24 cellular contexts compared by ENCODE assay signal in the genomic region with DNA sequence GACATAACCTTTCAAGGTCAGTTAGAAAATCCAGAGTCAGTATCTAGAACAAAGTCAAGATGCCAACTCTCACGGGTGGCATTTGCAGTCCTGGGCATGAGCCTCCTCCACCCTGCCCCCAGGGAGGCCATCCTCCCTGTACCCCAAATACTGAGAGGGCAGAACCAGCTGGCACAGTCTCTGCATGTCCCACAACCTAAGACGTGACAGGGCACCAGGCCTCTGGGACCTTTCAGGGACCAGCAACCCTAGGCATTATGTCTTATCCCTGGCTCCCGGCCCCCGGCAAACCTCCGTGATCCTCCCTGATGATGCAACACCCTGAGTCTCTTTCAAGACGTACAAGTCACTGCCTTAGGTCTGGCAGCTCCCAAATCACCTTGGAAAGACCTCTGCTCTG. TPM values are rescaled to one million over a fixed set of nuclear protein-coding genes. Genes with fewer than 3 reads are reported as not detected.
DNase-seq lines count a peak whose midpoint lies in the region; ATAC-seq, FAIRE-seq and TF ChIP-seq lines count a peak whose summit lies in the region.
"Had no signal": no experiment of that assay in that cellular context is flagged by ENCODE, and none has a peak within 500 bp of the region (broad histone marks: within the 10 kb centered on the region; RNA-seq: fewer than 3 reads in every experiment).

No MANE protein-coding gene starts in this region.

- TF ChIP-seq CTCF in C4-2B (conservative IDR thresholded peaks at IDR 0.05): no peak
- TF ChIP-seq CTCF in Loucy (conservative IDR thresholded peaks at IDR 0.05; ENCODE audit: low read length): no peak
- no peak for TF ChIP-seq CTCF in H1 (IDR thresholded peaks at IDR 0.05; ENCODE audit: control extremely low read depth in 1 of 3, insufficient read depth in 1 of 3, low read depth in 1 of 3, low read length in 3 of 3)
- TF ChIP-seq CTCF in right atrium auricular region (IDR thresholded peaks at IDR 0.05): no peak

- H4K20me1 ChIP-seq in Loucy (ENCODE audit: insufficient read depth, low read length, poor library complexity, severe bottlenecking): no peaks in the 10 kb centered on the region
- peaks cover 0 to 2% of the 10 kb centered on the region in 2 experiments for H4K20me1 ChIP-seq in H1 (replicated peaks in 1 of 2; ENCODE audit: control insufficient read depth in 1 of 2, insufficient read depth in 2 of 2, low read length in 2 of 2)

- peak overlapping the region; percentile 25; the same call in 1 of the 2 replicates for H3K18ac ChIP-seq in H1 (ENCODE audit: extremely low read depth, low read length)

- no peak overlapping the region; the same call in 1 of the 2 replicates for H2BK5ac ChIP-seq in H1 (ENCODE audit: low read depth, low read length)

- DNase-seq in H1 (ENCODE audit: low read depth in 1 of 2, low spot score in 2 of 2) (no peak), right atrium auricular region (ENCODE audit: low spot score) (no peak), RKO (ENCODE audit: low spot score) (no peak)
- DNase-seq: activated CD4-positive, alpha-beta memory T cell treated with anti-CD3 and anti-CD28 coated beads, Interleukin-2, amount 10 ng/mL, durations not matched to agents 7 days and 5 days; DND-41; foreskin keratinocyte; islet precursor cell; mammary epithelial cell; NCI-H1417; NCI-H510A treated with DMSO at 0.1 percent for 48 hours; NK-92 treated with Interleukin-12 subunit alpha and Interleukin-12 subunit beta, amount 100 ng/mL, for 24 hours; RPMI8226; spleen; stimulated activated CD4-positive, alpha-beta T cell treated with anti-CD3 and anti-CD28 coated beads, Interleukin-4, amount 100 ng/mL, for 1 hour; stimulated activated naive CD4-positive, alpha-beta T cell had no signal

- H3K9ac ChIP-seq in Loucy (ENCODE audit: low read depth, low read length, poor library complexity, severe bottlenecking) (peak overlapping the region; percentile 51), H1 (replicated peaks in 1 of 4; ENCODE audit: extremely low read depth in 1 of 4, low read depth in 3 of 4, low read length in 3 of 4) (no peak overlapping the region)

- H3K56ac ChIP-seq in H1 (replicated peaks; ENCODE audit: insufficient read length, low read depth, low read length): no peak overlapping the region

- TF ChIP-seq POLR2A in H1 (IDR thresholded peaks at IDR 0.05; ENCODE audit: control extremely low read depth in 1 of 2, low read depth in 2 of 2, low read length in 2 of 2): no peak

- peak overlapping the region; percentile 54 for H4K91ac ChIP-seq in H1 (replicated peaks; ENCODE audit: insufficient read length, low read length)

- no peaks in the 10 kb centered on the region for H3K79me1 ChIP-seq in H1 (ENCODE audit: low read depth, low read length)

- no peak for TF ChIP-seq EP300 in H1 (IDR thresholded peaks at IDR 0.05; ENCODE audit: borderline replicate concordance in 1 of 2, low read depth in 2 of 2, low read length in 2 of 2)

- peaks cover 19% of the 10 kb centered on the region for H3F3A ChIP-seq in Loucy (ENCODE audit: low read depth)

- H3K4ac ChIP-seq in H1 (replicated peaks; ENCODE audit: insufficient read length, low read depth, low read length): no peak overlapping the region

- no peak overlapping the region for H3K14ac ChIP-seq in H1 (ENCODE audit: insufficient read length)

- 82% methylated on average over 6 of the region's 6 CpGs; no CpG with 5 or more reads in 1 of the 2 experiments for WGBS in H1 (ENCODE audit: extremely low coverage in 1 of 2, insufficient coverage in 1 of 2, insufficient read length in 1 of 2, insufficient replicate concordance in 2 of 2, low coverage in 1 of 2, low lambda C conversion rate in 2 of 2, missing lambda C conversion rate in 1 of 2), 2 experiments

- peak overlapping the region; percentile 75; the same call in 1 of the 2 replicates for H2BK20ac ChIP-seq in H1 (ENCODE audit: low read length)

- H3K4me1 ChIP-seq in Loucy (ENCODE audit: insufficient read depth, low read length, poor library complexity, severe bottlenecking) (peaks cover 85% of the 10 kb centered on the region), H1 (replicated peaks in 1 of 4; ENCODE audit: control insufficient read depth in 3 of 4, insufficient read depth in 4 of 4, low read length in 3 of 4) (no peaks in the 10 kb centered on the region), right atrium auricular region (peaks cover 0 to 24% of the 10 kb centered on the region in 2 donors)
- H3K4me1 ChIP-seq: foreskin keratinocyte had no signal

- H2AK5ac ChIP-seq in H1 (ENCODE audit: low read depth, low read length): no peak overlapping the region

- no peak overlapping the region for H2AFZ ChIP-seq in Loucy (ENCODE audit: low read length)
- H2AFZ ChIP-seq in H1 (ENCODE audit: low read length): peak overlapping the region; percentile 9; the same call in 1 of the 2 replicates

- peak overlapping the region; percentile 64; the same call in 1 of the 2 replicates for H4K8ac ChIP-seq in H1 (ENCODE audit: extremely low read depth, insufficient read depth, low read length)

- peak overlapping the region; percentile 0; the same call in 1 of the 2 replicates for H3K27ac ChIP-seq in C4-2B
- no peak overlapping the region for H3K27ac ChIP-seq in H1 (ENCODE audit: low read depth, low read length)
- H3K27ac ChIP-seq in right atrium auricular region: peak overlapping the region; percentile 89 to 92
- H3K27ac ChIP-seq: foreskin keratinocyte, spleen had no signal

- H3K79me2 ChIP-seq in Loucy (ENCODE audit: insufficient read depth, low read length): peaks cover 3% of the 10 kb centered on the region
- no peaks in the 10 kb centered on the region for H3K79me2 ChIP-seq in H1 (ENCODE audit: control insufficient read depth in 1 of 2, insufficient read depth in 2 of 2, low read length in 2 of 2)

- peak overlapping the region; percentile 76 for H3K4me2 ChIP-seq in Loucy (ENCODE audit: low read depth, low read length, poor library complexity, severe bottlenecking)
- no peak overlapping the region for H3K4me2 ChIP-seq in H1 (ENCODE audit: insufficient read depth in 1 of 2, low read depth in 2 of 2, low read length in 2 of 2)

- H3K27me3 ChIP-seq in Loucy (ENCODE audit: insufficient read depth, low read length, poor library complexity, severe bottlenecking) (no peaks in the 10 kb centered on the region), H1 (replicated peaks in 1 of 4; ENCODE audit: control insufficient read depth in 3 of 4, extremely low read depth in 1 of 4, insufficient read depth in 3 of 4, low read length in 3 of 4) (no peaks in the 10 kb centered on the region), right atrium auricular region (no peaks in the 10 kb centered on the region)

- POLR2A ChIA-PET in H1 (lab: Charles Lee; ENCODE audit: partially characterized antibody): interaction anchor here (1.4 kb wide), 1 partner anchor 10 kb away, joined by 3 read pairs; no protein-coding TSS in a partner anchor

- H2BK15ac ChIP-seq in H1 (ENCODE audit: low read length): 0 out of 2 replicates have a peak overlapping the region, but pooled peaks have one; percentile 10

- ATAC-seq in HG03159 (IDR thresholded peaks at IDR 0.05; ENCODE audit: unreplicated experiment): no peak
- no peak for ATAC-seq in GM21529 (IDR thresholded peaks at IDR 0.05; ENCODE audit: unreplicated experiment)
- no peak for ATAC-seq in GM18498 (IDR thresholded peaks at IDR 0.05; ENCODE audit: unreplicated experiment)
- ATAC-seq: activated CD4-positive, CD25-positive, alpha-beta regulatory T cell treated with anti-CD3 and anti-CD28 coated beads, Interleukin-2, amount 50 U/mL, for 24 hours; foreskin keratinocyte; GM12878; SK-N-SH treated with all-trans-retinoic acid at 6 μM for 48 hours had no signal

- no peak for FAIRE-seq in H1 (lab: Jason Lieb, UNC)
- FAIRE-seq: bronchial epithelial cell, GM12878 had no signal

- H2BK12ac ChIP-seq in H1 (ENCODE audit: low read depth, low read length): peak overlapping the region; percentile 71; the same call in 1 of the 2 replicates

- H3K9me2 ChIP-seq in Loucy (replicated peaks; ENCODE audit: low read depth, low read length): no peaks in the 10 kb centered on the region

- H3K9me3 ChIP-seq in Loucy (ENCODE audit: insufficient read depth, low read depth, low read length) (no peaks in the 10 kb centered on the region), H1 (ENCODE audit: insufficient read depth in 2 of 2, low read depth in 1 of 2, low read length in 1 of 2) (no peaks in the 10 kb centered on the region), right atrium auricular region (no peaks in the 10 kb centered on the region)
- H3K9me3 ChIP-seq: spleen had no signal

- CTCF ChIA-PET in H1 (lab: Charles Lee; ENCODE audit: partially characterized antibody): interaction anchor here (1.2 kb wide), 1 partner anchor 119 kb away, joined by 3 read pairs; no protein-coding TSS in a partner anchor

- H4K5ac ChIP-seq in H1 (ENCODE audit: insufficient read length, low read depth, low read length): no peak overlapping the region

- H3K4me3 ChIP-seq in Loucy (ENCODE audit: low read length, poor library complexity, severe bottlenecking) (no peak overlapping the region), H1 (ENCODE audit: extremely low read depth in 1 of 4, insufficient read depth in 2 of 4, low read depth in 3 of 4, low read length in 4 of 4) (no peak overlapping the region), right atrium auricular region (peak overlapping the region; percentile 50 to 55)
- H3K4me3 ChIP-seq: GM12878, spleen had no signal

- no peak for TF ChIP-seq RAD21 in H1 (IDR thresholded peaks at IDR 0.05 in 1 of 2, conservative IDR thresholded peaks at IDR 0.05 in 1 of 2; ENCODE audit: low read depth in 2 of 2, low read length in 2 of 2)

- no peak overlapping the region for H2BK120ac ChIP-seq in H1 (replicated peaks; ENCODE audit: low read depth, low read length)

- H3K23me2 ChIP-seq in H1 (ENCODE audit: low read depth, low read length): peaks cover 7% of the 10 kb centered on the region; the same call in 1 of the 2 replicates

- no peak overlapping the region for H3K23ac ChIP-seq in H1 (ENCODE audit: insufficient read length)

- H3K36me3 ChIP-seq in Loucy (ENCODE audit: insufficient read depth, low read length) (no peaks in the 10 kb centered on the region), H1 (ENCODE audit: control insufficient read depth in 2 of 4, insufficient read depth in 4 of 4, low read length in 3 of 4) (no peaks in the 10 kb centered on the region), right atrium auricular region (peaks cover 46% of the 10 kb centered on the region)
- H3K36me3 ChIP-seq: spleen had no signal

RNA-seq across cellular contexts. Expression of a gene that starts 2.0 kb away (rescaled TPM):
- not detected in 2 replicates for total RNA-seq in H1 (2021; fragmentation: NEBNext Ultra II Directional; extraction: Animal tissue kit (Norgen Biotek cat#: 25700))
- polyA plus RNA-seq in H1 (2011; rRNA removed): 1.5 and 1.7 TPM in 2 replicates
- 1.6 TPM for polyA plus RNA-seq in H1 (2011; cell fraction: cytosol; rRNA removed)
- 1.5 TPM for polyA plus RNA-seq in H1 (2011; cell fraction: nucleus; rRNA removed)
- polyA plus RNA-seq in H1 (2012, experiment 1 of 2): 0.31 to 1.7 TPM (median 1.2 TPM) in 4 replicates
- polyA plus RNA-seq in H1 (2012, experiment 2 of 2): 0.24 TPM
- polyA plus RNA-seq in H1 (2013, experiment 1 of 2): 0.10 TPM
- polyA plus RNA-seq in H1 (2013, experiment 2 of 2): 0.11 TPM
- 0.63 TPM in 1 of 2 replicates, not detected in the other for polyA minus RNA-seq in H1 (2011; rRNA and poly(A)+ RNA removed)
- polyA minus RNA-seq in H1 (2011; cell fraction: cytosol; rRNA and poly(A)+ RNA removed): not detected
- polyA minus RNA-seq in H1 (2011; cell fraction: nucleus; rRNA and poly(A)+ RNA removed): not detected
- 1,000 to 10,000 TPM; 6,650 to 9,762 TPM for total RNA-seq in right atrium auricular region
- total RNA-seq: activated CD4-positive, alpha-beta memory T cell treated with anti-CD3 and anti-CD28 coated beads, Interleukin-2, amount 10 ng/mL, durations not matched to agents 7 days and 5 days; bronchial epithelial cell; foreskin keratinocyte; mammary epithelial cell had no signal
- polyA plus RNA-seq: foreskin keratinocyte, mammary epithelial cell had no signal

RNA-seq across cellular contexts. Expression of a gene that starts 33.1 kb away (rescaled TPM):
- total RNA-seq in H1 (2021; fragmentation: NEBNext Ultra II Directional; extraction: Animal tissue kit (Norgen Biotek cat#: 25700)): 0.13 TPM in 2 replicates
- 0.06 and 0.08 TPM in 2 replicates for polyA plus RNA-seq in H1 (2011; rRNA removed)
- polyA plus RNA-seq in H1 (2011; cell fraction: cytosol; rRNA removed): 0.10 TPM
- polyA plus RNA-seq in H1 (2011; cell fraction: nucleus; rRNA removed): 0.09 TPM
- polyA plus RNA-seq in H1 (2012, experiment 1 of 2): 0.08 to 0.17 TPM (median 0.11 TPM) in 4 replicates
- polyA plus RNA-seq in H1 (2012, experiment 2 of 2): 0.04 TPM
- polyA plus RNA-seq in H1 (2013, experiment 1 of 2): 0.10 TPM
- 0.07 TPM for polyA plus RNA-seq in H1 (2013, experiment 2 of 2)
- polyA minus RNA-seq in H1 (2011; rRNA and poly(A)+ RNA removed): 0.19 and 0.34 TPM in 2 replicates
- 0.22 TPM for polyA minus RNA-seq in H1 (2011; cell fraction: cytosol; rRNA and poly(A)+ RNA removed)
- polyA minus RNA-seq in H1 (2011; cell fraction: nucleus; rRNA and poly(A)+ RNA removed): 0.60 TPM
- total RNA-seq in right atrium auricular region: 1 to 10 TPM; 7.5 to 8.5 TPM

Comparison
In these comparisons a context has a peak if more than half of its experiments do, and no peak if none do; other contexts are left out.
1. H3K4me3 ChIP-seq: peak in right atrium auricular region (2 of 2); none in Loucy (single experiment) and H1 (0 of 4).
2. RNA of a gene that starts 2.0 kb away (total RNA-seq): 6,650 to 9,762 TPM in right atrium auricular region; not detected in H1; every median in the first group is over 1,000 times any median in the second.